ENCODE assay signal across 8 cellular contexts in the genomic region with DNA sequence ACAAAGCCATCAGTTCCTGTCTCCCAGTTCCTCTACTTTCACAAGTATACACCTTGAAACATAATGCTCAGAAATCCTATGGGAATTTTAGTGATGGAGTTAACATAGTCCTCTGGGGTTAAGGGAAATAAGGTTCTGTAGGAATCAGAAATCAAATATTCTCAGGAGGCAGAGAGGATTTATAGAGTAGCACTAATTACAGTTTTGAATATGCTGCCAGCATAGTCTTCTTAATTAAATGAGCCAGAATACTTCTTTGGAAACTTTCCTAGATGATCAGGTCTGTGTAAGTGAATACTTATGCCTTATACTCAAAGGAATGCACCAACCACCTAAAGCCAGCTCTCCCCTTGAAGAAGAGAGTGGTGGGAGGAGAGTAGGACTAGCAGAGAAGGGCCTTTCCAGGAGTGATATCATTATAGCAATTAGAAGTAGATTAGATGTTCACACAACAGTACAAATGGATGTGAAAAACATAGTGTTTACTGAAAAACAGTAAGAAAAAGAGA. TPM values are rescaled to one million over a fixed set of nuclear protein-coding genes. Genes with fewer than 3 reads are reported as not detected.
"Had no signal": no experiment of that assay in that cellular context is flagged by ENCODE, and none has a peak within 500 bp of the region (broad histone marks: within the 10 kb centered on the region; RNA-seq: fewer than 3 reads in every experiment).

No MANE protein-coding gene starts in this region.

- H3K36me3 Mint-ChIP-seq: IgD-negative memory B cell had no signal

- H3K4me3 Mint-ChIP-seq: H9, IgD-negative memory B cell had no signal

- DNase-seq: H9, HCEC 1CT, KBM-7 had no signal

- H3K4me1 Mint-ChIP-seq: IgD-negative memory B cell had no signal

- H3K27ac Mint-ChIP-seq: H9, IgD-negative memory B cell had no signal

- FAIRE-seq: H1, H54, HTR-8/SVneo had no signal

RNA-seq across cellular contexts. Expression of gene DIRAS3, which starts 31.4 kb away (rescaled TPM):
- total RNA-seq: H1, H9, HT-29 had no signal
- polyA plus RNA-seq: IgD-negative memory B cell had no signal
